ENCODE assay signal across 8 cellular contexts in genomic region chr12:54125950-54126695, GRCh38.
DNase-seq lines count a peak whose midpoint lies in the region; ATAC-seq and TF ChIP-seq lines count a peak whose summit lies in the region.

No MANE protein-coding gene starts in this region.

- no peaks in the 10 kb centered on the region for H3K27me3 ChIP-seq in WERI-Rb-1 (ENCODE audit: insufficient read depth, low read depth, severe bottlenecking)
- H3K27me3 ChIP-seq in rectal smooth muscle tissue (ENCODE audit: control insufficient read depth, insufficient read depth, low read length) = peaks cover 5% of the 10 kb centered on the region

- no peaks in the 10 kb centered on the region for H3K4me1 ChIP-seq in rectal smooth muscle tissue (ENCODE audit: control insufficient read depth, insufficient read depth, low read length)

- TF ChIP-seq CTCF in WERI-Rb-1 (IDR thresholded peaks at IDR 0.05; ENCODE audit: low read depth, low read length) = no peak

- H3K27ac ChIP-seq in WERI-Rb-1 = peak overlapping the region; percentile 63
- H3K27ac ChIP-seq in rectal smooth muscle tissue (ENCODE audit: low read depth, low read length) = peak overlapping the region; percentile 75

- peak; percentile 50 to 70 for ATAC-seq in left cardiac atrium

- DNase-seq in Daoy (ENCODE audit: low read depth) = peak; percentile 33
- peak; percentile 83 for DNase-seq in WERI-Rb-1
- no peak for DNase-seq in left cardiac atrium
- DNase-seq in effector CD8-positive, alpha-beta T cell (lab: John Stamatoyannopoulos, UW) = no peak
- DNase-seq in GM19240 (ENCODE audit: insufficient read length, low spot score) = no peak
- no peak for DNase-seq in SK-N-DZ (ENCODE audit: low spot score)
- DNase-seq in G401 (ENCODE audit: low spot score) = no peak

- intact Hi-C loops in left cardiac atrium (cut with DNase I) = no loop called here

- in situ Hi-C loops in G401 (cut with HindIII; ENCODE audit: low sequenced_read_pairs) = no loop called here

- peak overlapping the region; percentile 49 for H3K9ac ChIP-seq in rectal smooth muscle tissue (ENCODE audit: low read length)

- H3K9me3 ChIP-seq in WERI-Rb-1 (ENCODE audit: severe bottlenecking) = no peaks in the 10 kb centered on the region

- H3K36me3 ChIP-seq in WERI-Rb-1 (peaks cover 17% of the 10 kb centered on the region), rectal smooth muscle tissue (ENCODE audit: control insufficient read depth, insufficient read depth, low read length) (no peaks in the 10 kb centered on the region)

- H3K4me3 ChIP-seq in WERI-Rb-1 (ENCODE audit: low read depth, low read length) (peak overlapping the region; percentile 88), rectal smooth muscle tissue (ENCODE audit: low read length) (peak overlapping the region; percentile 75)

Comparison
In these comparisons a context has a peak if more than half of its experiments do, and no peak if none do; other contexts are left out.
1. DNase-seq: peak in Daoy (single experiment) and WERI-Rb-1 (single experiment); none in left cardiac atrium (single experiment), effector CD8-positive, alpha-beta T cell (single experiment), GM19240 (single experiment), SK-N-DZ (single experiment) and G401 (single experiment).